Comparison of ENCODE assay signal across 18 cellular contexts in the genomic region with DNA sequence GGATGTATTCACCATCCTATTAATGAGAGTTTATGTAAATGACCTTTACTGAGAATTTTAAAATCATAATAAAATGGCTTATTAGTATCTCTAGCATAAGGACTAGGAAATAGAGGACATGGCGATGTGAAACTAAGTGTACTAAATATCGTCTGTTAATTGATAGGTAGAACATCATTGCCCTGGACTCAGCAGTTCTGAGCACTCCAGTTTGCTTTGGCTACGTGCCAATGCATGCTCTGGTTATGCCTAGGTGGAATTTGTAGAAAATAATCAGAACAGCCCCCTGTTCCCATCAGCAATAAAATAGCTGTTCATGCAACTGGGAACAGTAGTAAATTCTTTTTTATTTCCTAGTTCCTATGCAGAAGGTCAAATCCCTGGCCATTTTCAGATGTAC.
DNase-seq lines count a peak whose midpoint lies in the region; TF ChIP-seq lines count a peak whose summit lies in the region.
"Had no signal": no experiment of that assay in that cellular context is flagged by ENCODE, and none has a peak within 500 bp of the region (broad histone marks: within the 10 kb centered on the region; RNA-seq: fewer than 3 reads in every experiment).

No MANE protein-coding gene starts in this region.

- no peak overlapping the region for H2AFZ ChIP-seq in fibroblast of lung (ENCODE audit: low read length)

- no peaks in the 10 kb centered on the region for H3K9me3 ChIP-seq in fibroblast of lung (ENCODE audit: control insufficient read depth, insufficient read depth, low read depth, low read length)

- H3K79me2 ChIP-seq in fibroblast of lung (ENCODE audit: control insufficient read depth, insufficient read depth, low read length), result no peaks in the 10 kb centered on the region

- H3K9ac ChIP-seq in fibroblast of lung (ENCODE audit: insufficient read depth, low read length), result no peak overlapping the region

- H4K20me1 ChIP-seq in fibroblast of lung (ENCODE audit: control insufficient read depth, extremely low read depth, insufficient read depth, low read length), result no peaks in the 10 kb centered on the region

- H3K27ac ChIP-seq in fibroblast of lung (ENCODE audit: insufficient read depth, low read length), result no peak overlapping the region

- no peaks in the 10 kb centered on the region for H3K27me3 ChIP-seq in fibroblast of lung (ENCODE audit: control insufficient read depth, insufficient read depth, low read length)

- peak; percentile 46 for DNase-seq in DMS79 (lab: John Stamatoyannopoulos, UW)
- DNase-seq in NCI-H1417 (lab: John Stamatoyannopoulos, UW), result peak; percentile 17 to 95 (median 73)
- peak; percentile 91 for DNase-seq in NCI-H748 (lab: John Stamatoyannopoulos, UW; ENCODE audit: unreplicated experiment)
- DNase-seq in fibroblast of lung (ENCODE audit: low read depth in 2 of 2), result no peak
- DNase-seq in NCI-H2107 treated with DMSO at 0.1 percent for 48 hours (lab: John Stamatoyannopoulos, UW; ENCODE audit: unreplicated experiment), result no peak
- no peak for DNase-seq in epidermal melanocyte (ENCODE audit: insufficient read length, low spot score)
- DNase-seq in AML-193 (lab: John Stamatoyannopoulos, UW), result no peak
- DNase-seq: activated CD8-positive, alpha-beta T cell treated with anti-CD3 and anti-CD28 coated beads for 36 hours; activated effector memory CD4-positive, alpha-beta T cell treated with anti-CD3 and anti-CD28 coated beads, Interleukin-2, amount 50 U/mL, for 16 hours; activated T-cell treated with anti-CD3 and anti-CD28 coated beads for 4 hours; CD8-positive, alpha-beta T cell; KBM-7; left cardiac atrium; mesenchymal stem cell; NCI-H226; nucleus accumbens; small intestine; stimulated activated naive B cell treated with anti-CD40 and anti-IgM and Interleukin-4, amounts not matched to agents 10 μg/mL and 1 μg/mL and 100 μg/mL, for 72 hours had no signal

- H3K36me3 ChIP-seq in fibroblast of lung (ENCODE audit: control insufficient read depth, insufficient read depth, low read length), result no peaks in the 10 kb centered on the region

- no peak overlapping the region for H3K4me3 ChIP-seq in fibroblast of lung (replicated peaks in 1 of 4; ENCODE audit: control extremely low read depth in 1 of 4, insufficient read depth in 1 of 4, low read depth in 3 of 4, low read length in 4 of 4)

- no peaks in the 10 kb centered on the region for H3K4me1 ChIP-seq in fibroblast of lung (ENCODE audit: control insufficient read depth, extremely low read depth, insufficient read depth, low read length)

- TF ChIP-seq CTCF in fibroblast of lung (conservative IDR thresholded peaks at IDR 0.05 in 1 of 2, IDR thresholded peaks at IDR 0.05 in 1 of 2; ENCODE audit: low read depth in 1 of 2, low read length in 2 of 2), result no peak

- H3K4me2 ChIP-seq in fibroblast of lung (ENCODE audit: extremely low read depth, insufficient read depth, low read length), result peak overlapping the region; percentile 40

Comparison
In these comparisons a context has a peak if more than half of its experiments do, and no peak if none do; other contexts are left out.
1. DNase-seq: peak in DMS79 (single experiment), NCI-H1417 (3 of 3) and NCI-H748 (single experiment); none in fibroblast of lung (0 of 2), NCI-H2107 treated with DMSO at 0.1 percent for 48 hours (single experiment), epidermal melanocyte (single experiment) and AML-193 (0 of 2).